11 cellular contexts compared by ENCODE assay signal in the genomic region with DNA sequence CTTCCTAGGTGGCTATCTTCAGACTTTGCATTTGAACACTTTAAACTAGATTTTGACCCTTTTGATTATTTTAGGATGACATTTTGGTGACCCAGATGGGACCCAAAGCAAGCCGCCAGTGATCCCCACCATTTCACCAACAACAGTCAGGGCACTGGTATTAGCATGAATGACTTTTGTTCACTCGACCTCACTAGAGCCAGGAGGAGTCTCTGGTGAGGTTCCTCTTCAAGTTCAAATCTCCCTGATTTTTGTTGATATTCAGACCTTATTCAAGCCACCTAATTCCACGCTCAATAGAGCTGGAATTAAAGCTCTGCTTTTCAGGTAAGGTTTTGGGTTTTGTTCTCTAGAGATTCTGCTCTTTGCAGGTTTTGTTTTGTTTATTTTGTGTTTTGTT.
DNase-seq lines count a peak whose midpoint lies in the region; ATAC-seq and TF ChIP-seq lines count a peak whose summit lies in the region.
"Had no signal": no experiment of that assay in that cellular context is flagged by ENCODE, and none has a peak within 500 bp of the region (broad histone marks: within the 10 kb centered on the region; RNA-seq: fewer than 3 reads in every experiment).

No MANE protein-coding gene starts in this region.

- H3K9me3 ChIP-seq in tibial artery, result no peaks in the 10 kb centered on the region
- H3K9me3 ChIP-seq: sigmoid colon had no signal

- no peak overlapping the region for H3K27ac ChIP-seq in tibial artery
- H3K27ac ChIP-seq: sigmoid colon had no signal

- peaks cover 11% of the 10 kb centered on the region for H3K27me3 Mint-ChIP-seq in activated CD4-positive, alpha-beta T cell treated with anti-CD3 and anti-CD28 coated beads, Interleukin-2, amount 10 ng/mL, durations not matched to agents 24 days and 14 days
- H3K27me3 Mint-ChIP-seq in activated CD4-positive, alpha-beta T cell treated with anti-CD3 and anti-CD28 coated beads, Interleukin-2, amount 10 ng/mL, durations not matched to agents 7 days and 5 days, result peaks cover 5% of the 10 kb centered on the region
- H3K27me3 Mint-ChIP-seq in progenitor cell of endocrine pancreas, result no peaks in the 10 kb centered on the region

- intact Hi-C loops in activated CD4-positive, alpha-beta T cell treated with anti-CD3 and anti-CD28 coated beads, Interleukin-2, amount 10 ng/mL, durations not matched to agents 24 days and 14 days (cut with micrococcal nuclease), result no loop called here
- intact Hi-C loops in tibial artery (cut with DNase I; ENCODE audit: low total_unique reads), result no loop called here

- H3K9me3 Mint-ChIP-seq in activated CD4-positive, alpha-beta T cell treated with anti-CD3 and anti-CD28 coated beads, Interleukin-2, amount 10 ng/mL, durations not matched to agents 24 days and 14 days, result peaks cover 4% of the 10 kb centered on the region
- H3K9me3 Mint-ChIP-seq in activated CD4-positive, alpha-beta T cell treated with anti-CD3 and anti-CD28 coated beads, Interleukin-2, amount 10 ng/mL, durations not matched to agents 7 days and 5 days, result no peaks in the 10 kb centered on the region
- H3K9me3 Mint-ChIP-seq in progenitor cell of endocrine pancreas (ENCODE audit: low read depth), result peaks cover 5% of the 10 kb centered on the region

- CTCF ChIA-PET in activated CD4-positive, alpha-beta T cell treated with anti-CD3 and anti-CD28 coated beads, Interleukin-2, amount 10 ng/mL, durations not matched to agents 7 days and 5 days (lab: Charles Lee), result no interaction called here

- H3K27ac Mint-ChIP-seq in activated CD4-positive, alpha-beta T cell treated with anti-CD3 and anti-CD28 coated beads, Interleukin-2, amount 10 ng/mL, durations not matched to agents 24 days and 14 days, result no peak overlapping the region
- H3K27ac Mint-ChIP-seq in activated CD4-positive, alpha-beta T cell treated with anti-CD3 and anti-CD28 coated beads, Interleukin-2, amount 10 ng/mL, durations not matched to agents 7 days and 5 days, result no peak overlapping the region
- H3K27ac Mint-ChIP-seq in progenitor cell of endocrine pancreas, result peak overlapping the region; percentile 45

- peaks cover 11% of the 10 kb centered on the region for H3K4me1 Mint-ChIP-seq in activated CD4-positive, alpha-beta T cell treated with anti-CD3 and anti-CD28 coated beads, Interleukin-2, amount 10 ng/mL, durations not matched to agents 24 days and 14 days
- H3K4me1 Mint-ChIP-seq in activated CD4-positive, alpha-beta T cell treated with anti-CD3 and anti-CD28 coated beads, Interleukin-2, amount 10 ng/mL, durations not matched to agents 7 days and 5 days, result peaks cover 25% of the 10 kb centered on the region
- peaks cover 41% of the 10 kb centered on the region for H3K4me1 Mint-ChIP-seq in progenitor cell of endocrine pancreas (ENCODE audit: low read depth)

- peak; percentile 16 for ATAC-seq in HG02623 (IDR thresholded peaks at IDR 0.05; ENCODE audit: unreplicated experiment)
- peak; percentile 18 for ATAC-seq in HG03460 (IDR thresholded peaks at IDR 0.05; ENCODE audit: unreplicated experiment)

- H3K4me1 ChIP-seq in tibial artery, result peaks cover 0 to 4% (median 0%) of the 10 kb centered on the region in 4 donors
- H3K4me1 ChIP-seq: sigmoid colon had no signal

- POLR2A ChIA-PET in activated CD4-positive, alpha-beta T cell treated with anti-CD3 and anti-CD28 coated beads, Interleukin-2, amount 10 ng/mL, durations not matched to agents 7 days and 5 days (lab: Charles Lee), result no interaction called here

- no peak overlapping the region for H3K4me3 ChIP-seq in tibial artery
- H3K4me3 ChIP-seq: sigmoid colon had no signal

- H3K36me3 Mint-ChIP-seq in activated CD4-positive, alpha-beta T cell treated with anti-CD3 and anti-CD28 coated beads, Interleukin-2, amount 10 ng/mL, durations not matched to agents 24 days and 14 days (ENCODE audit: low read depth), result no peaks in the 10 kb centered on the region
- H3K36me3 Mint-ChIP-seq in activated CD4-positive, alpha-beta T cell treated with anti-CD3 and anti-CD28 coated beads, Interleukin-2, amount 10 ng/mL, durations not matched to agents 7 days and 5 days (ENCODE audit: low read depth), result peaks cover 1% of the 10 kb centered on the region
- peaks cover 3% of the 10 kb centered on the region for H3K36me3 Mint-ChIP-seq in progenitor cell of endocrine pancreas (ENCODE audit: insufficient read depth)

- no peaks in the 10 kb centered on the region for H3K27me3 ChIP-seq in tibial artery
- H3K27me3 ChIP-seq: sigmoid colon had no signal

- no peaks in the 10 kb centered on the region for H3K36me3 ChIP-seq in tibial artery
- H3K36me3 ChIP-seq: sigmoid colon had no signal

- no peak for TF ChIP-seq CTCF in progenitor cell of endocrine pancreas (IDR thresholded peaks at IDR 0.05; ENCODE audit: unreplicated experiment)
- no peak for TF ChIP-seq CTCF in tibial artery (IDR thresholded peaks at IDR 0.05)

- peak overlapping the region; percentile 42 for H3K4me3 Mint-ChIP-seq in activated CD4-positive, alpha-beta T cell treated with anti-CD3 and anti-CD28 coated beads, Interleukin-2, amount 10 ng/mL, durations not matched to agents 24 days and 14 days
- no peak overlapping the region for H3K4me3 Mint-ChIP-seq in activated CD4-positive, alpha-beta T cell treated with anti-CD3 and anti-CD28 coated beads, Interleukin-2, amount 10 ng/mL, durations not matched to agents 7 days and 5 days
- no peak overlapping the region for H3K4me3 Mint-ChIP-seq in progenitor cell of endocrine pancreas (ENCODE audit: low read depth)

- DNase-seq in activated CD4-positive, alpha-beta T cell treated with anti-CD3 and anti-CD28 coated beads, Interleukin-2, amount 10 ng/mL, durations not matched to agents 24 days and 14 days, result no peak
- DNase-seq in activated CD4-positive, alpha-beta T cell treated with anti-CD3 and anti-CD28 coated beads, Interleukin-2, amount 10 ng/mL, durations not matched to agents 7 days and 5 days, result no peak
- DNase-seq in progenitor cell of endocrine pancreas (ENCODE audit: low spot score, unreplicated experiment), result no peak
- no peak for DNase-seq in NCI-H69 (lab: John Stamatoyannopoulos, UW)
- no peak for DNase-seq in tibial artery
- DNase-seq in AG08396 (ENCODE audit: low spot score), result no peak
- DNase-seq: activated T-cell treated with anti-CD3 and anti-CD28 coated beads, Interleukin-2, amount 50 U/mL, for 1 hour; cerebellar nuclear complex; sigmoid colon had no signal
